ENCODE assay signal across 9 cellular contexts in the genomic region with DNA sequence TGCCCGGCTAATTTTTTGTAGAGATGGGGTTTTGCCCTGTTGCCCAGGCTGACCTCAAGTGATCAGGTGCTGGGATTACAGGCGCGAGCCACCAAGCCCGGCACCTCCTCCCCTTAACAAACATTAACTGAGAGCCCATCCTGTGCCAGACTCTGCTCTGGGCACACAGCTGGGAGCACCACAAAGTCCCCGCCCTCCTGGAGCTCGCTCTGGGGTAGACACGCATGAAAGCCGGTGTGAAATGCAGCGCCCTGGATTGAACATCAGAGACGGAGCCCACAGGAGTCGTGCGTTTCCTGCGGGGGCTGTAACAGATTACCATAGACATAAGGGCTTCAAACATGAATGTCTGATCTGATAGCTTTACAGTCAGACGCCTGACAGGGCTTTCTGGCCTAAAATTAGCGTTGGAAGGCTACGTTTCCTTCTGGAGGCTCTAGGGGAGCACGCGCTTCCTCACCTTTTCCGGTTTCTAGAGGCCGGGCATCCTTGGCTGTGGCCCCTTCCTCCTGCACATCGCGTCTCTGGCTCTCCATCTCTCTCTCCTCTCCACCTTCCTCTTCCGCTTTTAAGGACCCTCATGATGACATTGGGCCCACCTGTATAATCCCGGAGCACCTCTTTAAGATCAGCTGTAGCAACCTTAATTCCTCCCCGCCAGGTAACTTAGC. TPM values are rescaled to one million over a fixed set of nuclear protein-coding genes. Genes with fewer than 3 reads are reported as not detected.
A peak's percentile ranks its signal among the peaks of the same experiment; 100 is the strongest.
DNase-seq lines count a peak whose midpoint lies in the region; ATAC-seq and TF ChIP-seq lines count a peak whose summit lies in the region.
"Had no signal": no experiment of that assay in that cellular context is flagged by ENCODE, and none has a peak within 500 bp of the region (broad histone marks: within the 10 kb centered on the region; RNA-seq: fewer than 3 reads in every experiment).

No MANE protein-coding gene starts in this region.

- no peaks in the 10 kb centered on the region for H3K36me3 ChIP-seq in prostate gland

- no peak for TF ChIP-seq CTCF in prostate gland (IDR thresholded peaks at IDR 0.05)

- no peaks in the 10 kb centered on the region for H3K4me1 ChIP-seq in prostate gland (replicated peaks)

- no peaks in the 10 kb centered on the region for H3K27me3 ChIP-seq in prostate gland (replicated peaks; ENCODE audit: insufficient read depth)

- DNase-seq in COR-L47 (lab: John Stamatoyannopoulos, UW) (peak; percentile 45), NCI-H69 (lab: John Stamatoyannopoulos, UW) (peak; percentile 76), epithelial cell of prostate (ENCODE audit: low read depth, low spot score) (no peak), prostate gland (ENCODE audit: low spot score) (no peak), NCI-H2081 treated with DMSO at 0.1 percent for 48 hours (lab: John Stamatoyannopoulos, UW) (no peak), NCI-H2227 treated with DMSO at 0.1 percent for 48 hours (lab: John Stamatoyannopoulos, UW) (no peak)
- DNase-seq: effector CD4-positive, alpha-beta T cell had no signal

- H3K4me3 ChIP-seq in prostate gland, result peak overlapping the region in 1 of 2 donors; percentile 16

- H3K27ac ChIP-seq in epithelial cell of prostate (peak overlapping the region; percentile 59), prostate gland (peak overlapping the region; percentile 82)

- ATAC-seq in GM21619 (IDR thresholded peaks at IDR 0.05; ENCODE audit: unreplicated experiment) (no peak), GM18511 (IDR thresholded peaks at IDR 0.05; ENCODE audit: unreplicated experiment) (no peak)

- H3K9me3 ChIP-seq in prostate gland, result no peaks in the 10 kb centered on the region

- no peak for TF ChIP-seq POLR2A in prostate gland (IDR thresholded peaks at IDR 0.05)

- intact Hi-C loops in prostate gland (cut with DNase I), result loop anchor here (2.0 to 10.0 kb wide), 2 partner anchors 133 to 485 kb away; a partner anchor contains a TSS

- WGBS in prostate gland, result 36% methylated on average over 25 of the region's 25 CpGs

RNA-seq across cellular contexts. Expression of a gene that starts 14.4 kb away (rescaled TPM):
- total RNA-seq in prostate gland, result 10 to 100 TPM; 27.4 to 30.9 TPM

Comparison
In these comparisons a context has a peak if more than half of its experiments do, and no peak if none do; other contexts are left out.
1. DNase-seq: peak in COR-L47 (single experiment) and NCI-H69 (single experiment); none in epithelial cell of prostate (single experiment), prostate gland (single experiment), NCI-H2081 treated with DMSO at 0.1 percent for 48 hours (single experiment) and NCI-H2227 treated with DMSO at 0.1 percent for 48 hours (single experiment).